8 cellular contexts compared by ENCODE assay signal in genomic region chr1:86913896-86914634, GRCh38. TPM values are rescaled to one million over a fixed set of nuclear protein-coding genes. Genes with fewer than 3 reads are reported as not detected.
DNase-seq lines count a peak whose midpoint lies in the region; ATAC-seq and TF ChIP-seq lines count a peak whose summit lies in the region.

SELENOF (minus strand) TSS chr1:86914126; CDS start chr1:86914111, 15 bp downstream.

- peaks cover 76% of the 10 kb centered on the region for H3K79me2 ChIP-seq in fibroblast of lung (ENCODE audit: control insufficient read depth, insufficient read depth, low read length)

- no peak within 1 kb of the TSS for H3K27ac Mint-ChIP-seq in naive B cell
- no peak within 1 kb of the TSS for H3K27ac Mint-ChIP-seq in stimulated activated memory B cell treated with anti-CD40 and anti-IgM and Interleukin-4, amounts not matched to agents 10 μg/mL and 1 μg/mL and 100 μg/mL, for 72 hours

- peaks cover 1% of the 10 kb centered on the region for H4K20me1 ChIP-seq in fibroblast of lung (ENCODE audit: control insufficient read depth, extremely low read depth, insufficient read depth, low read length)

- H3K4me1 Mint-ChIP-seq in naive B cell = peaks cover 34 to 47% (median 38%) of the 10 kb centered on the region in 3 donors
- peaks cover 40% of the 10 kb centered on the region for H3K4me1 Mint-ChIP-seq in stimulated activated memory B cell treated with anti-CD40 and anti-IgM and Interleukin-4, amounts not matched to agents 10 μg/mL and 1 μg/mL and 100 μg/mL, for 72 hours

- H3K4me1 ChIP-seq in fibroblast of lung (ENCODE audit: control insufficient read depth, extremely low read depth, insufficient read depth, low read length) = peaks cover 5% of the 10 kb centered on the region

- peak within 1 kb of the TSS; percentile 93 for H3K9ac ChIP-seq in fibroblast of lung (ENCODE audit: insufficient read depth, low read length)

- H3K27me3 ChIP-seq in fibroblast of lung (ENCODE audit: control insufficient read depth, insufficient read depth, low read length) = no peaks in the 10 kb centered on the region

- no peak for TF ChIP-seq CTCF in LNCaP clone FGC (IDR thresholded peaks at IDR 0.05; ENCODE audit: control insufficient read depth, extremely low read depth, insufficient read depth)
- TF ChIP-seq CTCF in fibroblast of lung (conservative IDR thresholded peaks at IDR 0.05 in 1 of 2, IDR thresholded peaks at IDR 0.05 in 1 of 2; ENCODE audit: low read depth in 1 of 2, low read length in 2 of 2) = no peak

- H3K9me3 Mint-ChIP-seq in naive B cell = no peaks in the 10 kb centered on the region
- no peaks in the 10 kb centered on the region for H3K9me3 Mint-ChIP-seq in stimulated activated memory B cell treated with anti-CD40 and anti-IgM and Interleukin-4, amounts not matched to agents 10 μg/mL and 1 μg/mL and 100 μg/mL, for 72 hours

- H3K4me2 ChIP-seq in fibroblast of lung (ENCODE audit: extremely low read depth, insufficient read depth, low read length) = peak within 1 kb of the TSS; percentile 94

- H3K36me3 ChIP-seq in fibroblast of lung (ENCODE audit: control insufficient read depth, insufficient read depth, low read length) = no peaks in the 10 kb centered on the region

- H3K4me3 Mint-ChIP-seq in naive B cell = no peak within 1 kb of the TSS
- no peak within 1 kb of the TSS for H3K4me3 Mint-ChIP-seq in stimulated activated memory B cell treated with anti-CD40 and anti-IgM and Interleukin-4, amounts not matched to agents 10 μg/mL and 1 μg/mL and 100 μg/mL, for 72 hours

- H3K27me3 Mint-ChIP-seq in naive B cell = no peaks in the 10 kb centered on the region
- H3K27me3 Mint-ChIP-seq in stimulated activated memory B cell treated with anti-CD40 and anti-IgM and Interleukin-4, amounts not matched to agents 10 μg/mL and 1 μg/mL and 100 μg/mL, for 72 hours = no peaks in the 10 kb centered on the region

- ATAC-seq in naive B cell (ENCODE audit: low read depth in 2 of 2) = peak; percentile 82 to 83
- ATAC-seq in stimulated activated memory B cell treated with anti-CD40 and anti-IgM and Interleukin-4, amounts not matched to agents 10 μg/mL and 1 μg/mL and 100 μg/mL, for 72 hours = peak; percentile 97

- peak within 1 kb of the TSS; percentile 96 for H3K27ac ChIP-seq in fibroblast of lung (ENCODE audit: insufficient read depth, low read length)

- peak within 1 kb of the TSS; percentile 96 for H2AFZ ChIP-seq in fibroblast of lung (ENCODE audit: low read length)

- no peaks in the 10 kb centered on the region for H3K9me3 ChIP-seq in fibroblast of lung (ENCODE audit: control insufficient read depth, insufficient read depth, low read depth, low read length)

- H3K4me3 ChIP-seq in LNCaP clone FGC (ENCODE audit: low read depth, low read length) = peak within 1 kb of the TSS; percentile 94
- H3K4me3 ChIP-seq in fibroblast of lung (replicated peaks in 1 of 4; ENCODE audit: control extremely low read depth in 1 of 4, insufficient read depth in 1 of 4, low read depth in 3 of 4, low read length in 4 of 4) = peak within 1 kb of the TSS; percentile 85 to 98 (median 93)

- H3K36me3 Mint-ChIP-seq in naive B cell = peaks cover 16 to 27% of the 10 kb centered on the region in 2 donors
- H3K36me3 Mint-ChIP-seq in stimulated activated memory B cell treated with anti-CD40 and anti-IgM and Interleukin-4, amounts not matched to agents 10 μg/mL and 1 μg/mL and 100 μg/mL, for 72 hours = peaks cover 24% of the 10 kb centered on the region

- peak; percentile 100 for DNase-seq in EL
- peak; percentile 96 for DNase-seq in H4 (ENCODE audit: low spot score)
- DNase-seq in LNCaP clone FGC (ENCODE audit: low read depth) = peak; percentile 100
- peak; percentile 98 for DNase-seq in RPMI8226
- DNase-seq in activated T-helper 1 cell treated with anti-CD3 and anti-CD28 coated beads, Interleukin-2, amount 50 U/mL, for 16 hours (ENCODE audit: low read depth in 1 of 2, low spot score in 1 of 2) = peak; percentile 97
- DNase-seq in fibroblast of lung (ENCODE audit: low read depth in 2 of 2) = peak; percentile 100
- peak; percentile 99 for DNase-seq in naive B cell

RNA-seq across cellular contexts. Expression of gene SELENOF, which starts in this region (rescaled TPM):
- total RNA-seq in H4 (2014; rRNA removed; shearing (Covaris generic)) = 140 and 223 TPM in 2 replicates
- 205 and 207 TPM in 2 replicates for total RNA-seq in fibroblast of lung
- 281 and 351 TPM in 2 replicates for polyA plus RNA-seq in fibroblast of lung
- 210 and 261 TPM in 2 replicates for polyA plus RNA-seq in fibroblast of lung (2012)
- 32.1 and 35.4 TPM in 2 replicates for polyA minus RNA-seq in fibroblast of lung (ENCODE audit: low replicate concordance)
- 100 to 1,000 TPM; 558 to 771 (median 701) TPM for polyA plus RNA-seq in naive B cell (ENCODE audit: low read depth in 6 of 6)

Comparison
In these comparisons a context has a peak if more than half of its experiments do, and no peak if none do; other contexts are left out.
1. Peak in every context shown above with its lines: DNase-seq, ATAC-seq, H3K4me3 ChIP-seq and H3K27ac ChIP-seq.